In genomic region chr4:40651280-40651679, GRCh38 we compare ENCODE assay signal across 22 cellular contexts. TPM values are rescaled to one million over a fixed set of nuclear protein-coding genes. Genes with fewer than 3 reads are reported as not detected.
DNase-seq lines count a peak whose midpoint lies in the region; ATAC-seq and TF ChIP-seq lines count a peak whose summit lies in the region.
"Had no signal": no experiment of that assay in that cellular context is flagged by ENCODE, and none has a peak within 500 bp of the region (broad histone marks: within the 10 kb centered on the region; RNA-seq: fewer than 3 reads in every experiment).

No MANE protein-coding gene starts in this region.

- H3K79me2 ChIP-seq in parathyroid adenoma = no peaks in the 10 kb centered on the region

- DNase-seq in ELF-1 (ENCODE audit: low read depth, low spot score) (peak; percentile 86), islet precursor cell (peak; percentile 73), glomerular visceral epithelial cell (ENCODE audit: extremely low spot score) (no peak), hippocampal formation (lab: John Stamatoyannopoulos, UW) (no peak)
- DNase-seq: CD8-positive, alpha-beta memory T cell; GDM1; H7; MG63; NCI-H1048; NCI-H1417 treated with DMSO at 0.1 percent for 48 hours; NCI-H187; NCI-H446; NCI-H69; PC-9; RPMI8226; SHP77 had no signal

- H3K4me3 ChIP-seq in HUES64 (ENCODE audit: low read length) (no peak overlapping the region), parathyroid adenoma (ENCODE audit: low read depth, low read length) (no peak overlapping the region)
- H3K4me3 ChIP-seq: K562, MG63, PC-9 had no signal

- no peak for TF ChIP-seq CTCF in parathyroid adenoma (IDR thresholded peaks at IDR 0.05)

- peak overlapping the region; percentile 42 for H2AFZ ChIP-seq in parathyroid adenoma
- H2AFZ ChIP-seq: PC-9 had no signal

- H3K9ac ChIP-seq in HUES64 (ENCODE audit: low read depth, low read length) (no peak overlapping the region; the same call in 1 of the 2 replicates), parathyroid adenoma (no peak overlapping the region)

- H3K27me3 ChIP-seq in HUES64 (ENCODE audit: insufficient read depth, low read length) (no peaks in the 10 kb centered on the region), parathyroid adenoma (ENCODE audit: control insufficient read depth, insufficient read depth, low read length) (no peaks in the 10 kb centered on the region)
- H3K27me3 ChIP-seq: MG63 had no signal

- 90% methylated on average over 2 of the region's 2 CpGs for WGBS in HUES64

- H3K4me1 ChIP-seq in HUES64 (ENCODE audit: insufficient read depth, low read length) (peaks cover 23% of the 10 kb centered on the region), parathyroid adenoma (no peaks in the 10 kb centered on the region)

- H3K36me3 ChIP-seq in HUES64 (ENCODE audit: insufficient read depth, low read length) (no peaks in the 10 kb centered on the region), parathyroid adenoma (ENCODE audit: control insufficient read depth, insufficient read depth, low read length) (no peaks in the 10 kb centered on the region)
- H3K36me3 ChIP-seq: MG63 had no signal

- ATAC-seq in HG03175 (IDR thresholded peaks at IDR 0.05; ENCODE audit: unreplicated experiment) = no peak
- no peak for ATAC-seq in HG02798 (IDR thresholded peaks at IDR 0.05; ENCODE audit: poor library complexity, unreplicated experiment)
- ATAC-seq: K562 had no signal

- H3K27ac ChIP-seq in HUES64 (ENCODE audit: low read depth, low read length) (peak overlapping the region; percentile 4; the same call in 1 of the 2 replicates), parathyroid adenoma (no peak overlapping the region)
- H3K27ac ChIP-seq: C4-2B, PC-9 had no signal

- no peak overlapping the region for H3K4me2 ChIP-seq in parathyroid adenoma (ENCODE audit: low read length)
- H3K4me2 ChIP-seq: PC-9 had no signal

- H3K9me3 ChIP-seq in HUES64 (ENCODE audit: insufficient read depth, low read depth, low read length) (no peaks in the 10 kb centered on the region), parathyroid adenoma (ENCODE audit: control insufficient read depth, low read length) (no peaks in the 10 kb centered on the region)
- H3K9me3 ChIP-seq: MG63 had no signal

RNA-seq across cellular contexts. Expression of gene RBM47, which starts 21.6 kb away (rescaled TPM):
- 37.5 TPM for polyA plus RNA-seq in HUES64 (2013, experiment 1 of 2)
- polyA plus RNA-seq in HUES64 (2013, experiment 2 of 2) = 33.2 TPM
- polyA plus RNA-seq: CD8-positive, alpha-beta memory T cell had no signal

Comparison
In these comparisons a context has a peak if more than half of its experiments do, and no peak if none do; other contexts are left out.
1. DNase-seq: peak in ELF-1 (single experiment) and islet precursor cell (single experiment); none in glomerular visceral epithelial cell (single experiment) and hippocampal formation (0 of 2).